Comparison of ENCODE assay signal across 12 cellular contexts in genomic region chr6:38688579-38689087, GRCh38. TPM values are rescaled to one million over a fixed set of nuclear protein-coding genes. Genes with fewer than 3 reads are reported as not detected.
DNase-seq lines count a peak whose midpoint lies in the region; ATAC-seq and TF ChIP-seq lines count a peak whose summit lies in the region.
"Had no signal": no experiment of that assay in that cellular context is flagged by ENCODE, and none has a peak within 500 bp of the region (broad histone marks: within the 10 kb centered on the region; RNA-seq: fewer than 3 reads in every experiment).

No MANE protein-coding gene starts in this region.

- 24% methylated on average over 5 of the region's 6 CpGs for WGBS in right lobe of liver (ENCODE audit: insufficient coverage, low coverage, low lambda C conversion rate, missing lambda C conversion rate)

- H3K27ac ChIP-seq in Peyer's patch (peak overlapping the region in 2 of 4 donors; percentile 12 to 18), right lobe of liver (peak overlapping the region in 1 of 3 donors; percentile 6)
- H3K27ac ChIP-seq: esophagus muscularis mucosa had no signal

- H3K9me3 ChIP-seq in Peyer's patch (no peaks in the 10 kb centered on the region), right lobe of liver (no peaks in the 10 kb centered on the region)
- H3K9me3 ChIP-seq: esophagus muscularis mucosa had no signal

- H3K36me3 ChIP-seq in H7 (replicated peaks; ENCODE audit: control insufficient read depth, insufficient read depth, low read length) = peaks cover 3% of the 10 kb centered on the region
- H3K36me3 ChIP-seq in Peyer's patch = peaks cover 0 to 8% (median 0%) of the 10 kb centered on the region in 3 donors
- peaks cover 0 to 5% (median under 1%) of the 10 kb centered on the region in 4 donors for H3K36me3 ChIP-seq in right lobe of liver

- in situ Hi-C loops in GM13977 (cut with MboI; ENCODE audit: low pct_unique_long_range_greater_than_20kb, low sequenced_read_pairs, unreplicated experiment) = no loop called here

- intact Hi-C loops in right lobe of liver (cut with DNase I) = no loop called here

- H3K27me3 ChIP-seq in H7 (ENCODE audit: control insufficient read depth, insufficient read depth, low read length) (no peaks in the 10 kb centered on the region), Peyer's patch (no peaks in the 10 kb centered on the region), right lobe of liver (no peaks in the 10 kb centered on the region)
- H3K27me3 ChIP-seq: esophagus muscularis mucosa had no signal

- H3K4me1 ChIP-seq in Peyer's patch = peaks cover 0 to 5% (median 0%) of the 10 kb centered on the region in 4 donors
- peaks cover 0 to 35% (median 15%) of the 10 kb centered on the region in 4 donors for H3K4me1 ChIP-seq in right lobe of liver

- no peak for TF ChIP-seq CTCF in GM13977 (IDR thresholded peaks at IDR 0.05; ENCODE audit: extremely low read depth, insufficient read depth, missing control alignments)
- TF ChIP-seq CTCF in Peyer's patch (IDR thresholded peaks at IDR 0.05) = no peak
- no peak for TF ChIP-seq CTCF in right lobe of liver (IDR thresholded peaks at IDR 0.05)

- no peak for TF ChIP-seq POLR2A in Peyer's patch (IDR thresholded peaks at IDR 0.05)
- no peak for TF ChIP-seq POLR2A in right lobe of liver (IDR thresholded peaks at IDR 0.05)

- ATAC-seq in right lobe of liver (peak; percentile 55 to 65 (median 62)), GM19351 (IDR thresholded peaks at IDR 0.05; ENCODE audit: unreplicated experiment) (no peak)

- DNase-seq in GM13977 (ENCODE audit: low spot score) = peak; percentile 34
- peak; percentile 56 for DNase-seq in H7
- DNase-seq in Peyer's patch = peak in 2 of 3 donors; percentile 47 to 65
- peak in 2 of 3 donors; percentile 51 to 54 for DNase-seq in right lobe of liver
- no peak for DNase-seq in H4 (ENCODE audit: low spot score)
- no peak for DNase-seq in stimulated activated CD4-positive, alpha-beta T cell treated with anti-CD3 and anti-CD28 coated beads, Interleukin-1b, Interleukin-23, amount 100 ng/mL, for 48 hours
- DNase-seq: IMR-90, NCI-H69, T-helper 9 cell had no signal

- H3K4me3 ChIP-seq in H7 (ENCODE audit: insufficient read depth, low read depth, low read length) (no peak overlapping the region), Peyer's patch (no peak overlapping the region), right lobe of liver (no peak overlapping the region)
- H3K4me3 ChIP-seq: esophagus muscularis mucosa had no signal

RNA-seq across cellular contexts. Expression of gene GLO1, which starts 14.3 kb away (rescaled TPM):
- 240 and 259 TPM in 2 replicates for total RNA-seq in H7 (2014; rRNA removed; shearing (Covaris generic))
- total RNA-seq in Peyer's patch (100 to 1,000 TPM in 1 of 4 donors, 10 to 100 TPM in 3; 62.1 to 190 (median 71.6) TPM), right lobe of liver (10 to 100 TPM; 41.7 to 68.9 (median 57.8) TPM)
- 344 and 365 TPM in 2 replicates for total RNA-seq in H4 (2014; rRNA removed; shearing (Covaris generic))

RNA-seq across cellular contexts. Expression of gene DNAH8, which starts 26.5 kb away (rescaled TPM):
- total RNA-seq in H7 (2014; rRNA removed; shearing (Covaris generic)) = 0.03 TPM in 1 of 2 replicates, not detected in the other
- under 1 TPM in 1 of 4 donors, not detected in 3; 0.83 TPM for total RNA-seq in Peyer's patch
- total RNA-seq in right lobe of liver = under 1 TPM in 1 of 6 experiments, not detected in 5; 0.02 TPM
- total RNA-seq in H4 (2014; rRNA removed; shearing (Covaris generic)) = not detected in 2 replicates
- total RNA-seq: IMR-90, mesenteric fat pad had no signal

RNA-seq across cellular contexts. Expression of gene BTBD9, which starts 48.9 kb away (rescaled TPM):
- total RNA-seq in H7 (2014; rRNA removed; shearing (Covaris generic)) = 5.0 and 6.1 TPM in 2 replicates
- total RNA-seq in Peyer's patch (10 to 100 TPM; 17.3 to 50.3 (median 37.8) TPM), right lobe of liver (1 to 10 TPM; 4.5 to 7.5 (median 5.7) TPM)
- 7.1 and 10.1 TPM in 2 replicates for total RNA-seq in H4 (2014; rRNA removed; shearing (Covaris generic))

Comparison
In these comparisons a context has a peak if more than half of its experiments do, and no peak if none do; other contexts are left out.
1. DNase-seq: peak in GM13977 (single experiment), H7 (single experiment), Peyer's patch (2 of 3) and right lobe of liver (2 of 3); none in H4 (single experiment) and stimulated activated CD4-positive, alpha-beta T cell treated with anti-CD3 and anti-CD28 coated beads, Interleukin-1b, Interleukin-23, amount 100 ng/mL, for 48 hours (single experiment).